Comparison of ENCODE assay signal across 1 cellular context in genomic region chr5:131608597-131608996, GRCh38.
TF ChIP-seq lines count a peak whose summit lies in the region.

No MANE protein-coding gene starts in this region.

TF ChIP-seq in WTC11, 78 proteins besides CTCF, POLR2A, EP300 and RAD21 (continued from another document):
- TF ChIP-seq FOXP4 (CRISPR knock-in tag; IDR thresholded peaks at IDR 0.05) (no peak), PRRX2 (CRISPR knock-in tag; IDR thresholded peaks at IDR 0.05) (no peak), NFATC4 (CRISPR knock-in tag; IDR thresholded peaks at IDR 0.05) (no peak)
